ENCODE assay signal across 1 cellular context in genomic region chr1:183209533-183210158, GRCh38.
TF ChIP-seq lines count a peak whose summit lies in the region.

No MANE protein-coding gene starts in this region.

TF ChIP-seq in GM23338, 12 proteins besides CTCF, POLR2A, EP300 and RAD21 (continued from another document):
- TF ChIP-seq ZNF462 (CRISPR knock-in tag; IDR thresholded peaks at IDR 0.05) (no peak), STAT1 (IDR thresholded peaks at IDR 0.05; ENCODE audit: unreplicated experiment) (no peak), NANOG (IDR thresholded peaks at IDR 0.05; ENCODE audit: borderline replicate concordance) (no peak), REST (IDR thresholded peaks at IDR 0.05; ENCODE audit: unreplicated experiment) (no peak), EZH2 (IDR thresholded peaks at IDR 0.05; ENCODE audit: low read depth, unreplicated experiment) (no peak), JUNB (IDR thresholded peaks at IDR 0.05; ENCODE audit: unreplicated experiment) (no peak), EZH2phosphoT487 (IDR thresholded peaks at IDR 0.05; ENCODE audit: unreplicated experiment) (no peak), ZNF331 (CRISPR knock-in tag; IDR thresholded peaks at IDR 0.05; ENCODE audit: low read depth) (no peak), ZNF114 (CRISPR knock-in tag; IDR thresholded peaks at IDR 0.05) (no peak), CREB1 (CRISPR knock-in tag; IDR thresholded peaks at IDR 0.05; ENCODE audit: low read depth) (no peak)
